In the genomic region with DNA sequence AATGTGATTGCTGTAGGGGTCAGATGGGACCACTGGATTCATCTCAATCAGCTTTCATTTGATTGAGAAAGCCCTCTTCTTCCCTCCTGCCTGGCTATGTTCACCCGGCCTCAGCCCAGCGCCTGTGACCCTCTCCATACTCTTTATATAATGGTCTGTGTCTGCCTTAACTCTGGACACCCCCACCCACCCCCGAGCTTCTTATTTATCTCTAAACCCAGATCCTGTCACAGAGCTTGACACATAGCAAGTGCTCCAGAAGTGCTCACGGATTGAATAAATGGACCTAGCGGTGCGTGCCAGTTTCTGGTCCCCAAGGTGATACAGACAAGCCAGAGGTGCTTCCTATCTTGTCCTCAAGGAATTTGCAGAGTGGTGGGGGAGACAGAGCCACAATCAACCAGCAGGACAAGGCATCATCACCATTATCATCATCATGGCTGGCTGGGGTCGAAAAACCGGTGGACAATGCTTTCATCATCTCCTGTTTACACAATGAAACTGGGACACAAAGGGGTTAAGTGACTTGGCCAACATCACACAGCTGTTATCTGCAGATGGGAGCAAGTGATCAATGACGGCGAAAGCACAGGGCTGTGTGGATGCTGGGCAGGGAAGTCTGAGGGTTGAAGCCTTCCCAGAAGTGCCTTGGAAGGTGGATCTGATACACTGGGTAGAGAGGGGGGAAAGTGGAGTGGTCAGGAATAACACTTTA, we compare ENCODE assay signal across 11 cellular contexts. TPM values are rescaled to one million over a fixed set of nuclear protein-coding genes. Genes with fewer than 3 reads are reported as not detected.
A peak's percentile ranks its signal among the peaks of the same experiment; 100 is the strongest.
DNase-seq lines count a peak whose midpoint lies in the region; ATAC-seq, FAIRE-seq and TF ChIP-seq lines count a peak whose summit lies in the region.
"Had no signal": no experiment of that assay in that cellular context is flagged by ENCODE, and none has a peak within 500 bp of the region (broad histone marks: within the 10 kb centered on the region; RNA-seq: fewer than 3 reads in every experiment).

No MANE protein-coding gene starts in this region.

- CTCF ChIA-PET in Panc1 (lab: Charles Lee) = no interaction called here

- WGBS in GM23248 (ENCODE audit: low coverage in 1 of 2, low lambda C conversion rate in 2 of 2, missing lambda C conversion rate in 2 of 2), 2 experiments = 65% methylated on average over 10 of the region's 10 CpGs

- dilution Hi-C loops in keratinocyte (cut with MboI; ENCODE audit: extremely low pct_ligation_motif_present, low sequenced_read_pairs) = no loop called here

- no peak for TF ChIP-seq CTCF in Panc1 (IDR thresholded peaks at IDR 0.05)
- TF ChIP-seq CTCF in keratinocyte (optimal IDR thresholded peaks at IDR 0.05 in 1 of 3, IDR thresholded peaks at IDR 0.05 in 1 of 3, conservative IDR thresholded peaks at IDR 0.05 in 1 of 3; ENCODE audit: extremely low read depth in 1 of 3, insufficient read depth in 2 of 3, low read length in 3 of 3) = no peak

- H3K4me2 ChIP-seq in GM23248 (ENCODE audit: unreplicated experiment) (peak overlapping the region; percentile 80), keratinocyte (ENCODE audit: control insufficient read depth, extremely low read depth, insufficient read depth, low read depth, low read length) (peak overlapping the region; percentile 1), skeletal muscle satellite cell (ENCODE audit: low read length) (peak overlapping the region; percentile 65), Karpas-422 (ENCODE audit: low read depth, low read length, poor library complexity, severe bottlenecking) (no peak overlapping the region)

- H3K4me1 ChIP-seq in GM23248 (ENCODE audit: insufficient read depth) = peaks cover 25% of the 10 kb centered on the region
- peaks cover 43% of the 10 kb centered on the region for H3K4me1 ChIP-seq in Panc1 (ENCODE audit: control insufficient read depth, insufficient read depth, low read length)
- peaks cover 17% of the 10 kb centered on the region for H3K4me1 ChIP-seq in keratinocyte (ENCODE audit: control insufficient read depth, extremely low read depth, insufficient read depth, low read length)
- H3K4me1 ChIP-seq in skeletal muscle satellite cell (ENCODE audit: control insufficient read depth, insufficient read depth, low read length) = peaks cover 43% of the 10 kb centered on the region
- no peaks in the 10 kb centered on the region for H3K4me1 ChIP-seq in Karpas-422 (ENCODE audit: low read length)

- no peak overlapping the region for H3K4me3 ChIP-seq in GM23248
- H3K4me3 ChIP-seq in Panc1 (ENCODE audit: low read depth in 2 of 2, low read length in 2 of 2) = no peak overlapping the region
- no peak overlapping the region for H3K4me3 ChIP-seq in keratinocyte (ENCODE audit: control insufficient read depth in 2 of 3, extremely low read depth in 1 of 3, insufficient read depth in 2 of 3, low read depth in 1 of 3, low read length in 3 of 3)
- H3K4me3 ChIP-seq in skeletal muscle satellite cell (ENCODE audit: low read length) = peak overlapping the region; percentile 37
- no peak overlapping the region for H3K4me3 ChIP-seq in Karpas-422 (ENCODE audit: low read length)

- in situ Hi-C loops in GM23248 (cut with MboI) (no loop called here), Panc1 (cut with HindIII; ENCODE audit: low pct_unique_long_range_greater_than_20kb, low sequenced_read_pairs) (no loop called here)

- H3K9me1 ChIP-seq in keratinocyte (ENCODE audit: control insufficient read depth, extremely low read depth, insufficient read depth, low read length) = no peaks in the 10 kb centered on the region

- POLR2A ChIA-PET in Panc1 (lab: Charles Lee) = no interaction called here

- H3K27me3 ChIP-seq in GM23248 (replicated peaks; ENCODE audit: insufficient read depth) (no peaks in the 10 kb centered on the region), Panc1 (ENCODE audit: control insufficient read depth, insufficient read depth, low read length) (no peaks in the 10 kb centered on the region), keratinocyte (ENCODE audit: control insufficient read depth, extremely low read depth, insufficient read depth, low read length) (peaks cover 13% of the 10 kb centered on the region), skeletal muscle satellite cell (ENCODE audit: control insufficient read depth, insufficient read depth, low read length) (peaks cover 17% of the 10 kb centered on the region), Karpas-422 (ENCODE audit: low read length) (no peaks in the 10 kb centered on the region)

- intact Hi-C loops in Panc1 (cut with micrococcal nuclease; ENCODE audit: unreplicated experiment) = no loop called here
- intact Hi-C loops in head of caudate nucleus (cut with DNase I) = no loop called here

- ATAC-seq in Panc1 = no peak
- no peak for ATAC-seq in GM18520 (IDR thresholded peaks at IDR 0.05; ENCODE audit: unreplicated experiment)

- H4K20me1 ChIP-seq in GM23248 (ENCODE audit: insufficient read depth) (no peaks in the 10 kb centered on the region), keratinocyte (ENCODE audit: control insufficient read depth, extremely low read depth, insufficient read depth, low read length) (no peaks in the 10 kb centered on the region), Karpas-422 (ENCODE audit: insufficient read depth, low read depth, low read length) (no peaks in the 10 kb centered on the region)

- H3K9me2 ChIP-seq in GM23248 (ENCODE audit: insufficient read depth) (no peaks in the 10 kb centered on the region), Karpas-422 (replicated peaks; ENCODE audit: insufficient read depth, low read length) (no peaks in the 10 kb centered on the region)

- DNase-seq in GM23248 = no peak
- no peak for DNase-seq in Panc1 (ENCODE audit: low read depth, low spot score)
- no peak for DNase-seq in keratinocyte (ENCODE audit: low read depth, low spot score)
- DNase-seq in Karpas-422 = no peak
- no peak for DNase-seq in head of caudate nucleus
- no peak for DNase-seq in NCI-H345 (lab: John Stamatoyannopoulos, UW)
- DNase-seq: NCI-H1048; stimulated activated CD8-positive, alpha-beta memory T cell treated with anti-CD3 and anti-CD28 coated beads, Interleukin-4, amount 100 ng/mL, for 48 hours had no signal

- H3K79me2 ChIP-seq in GM23248 (ENCODE audit: insufficient read depth) (peaks cover 24% of the 10 kb centered on the region), keratinocyte (ENCODE audit: control insufficient read depth, insufficient read depth, low read length) (no peaks in the 10 kb centered on the region), Karpas-422 (ENCODE audit: low read length) (no peaks in the 10 kb centered on the region)

- H2AFZ ChIP-seq in GM23248 = no peak overlapping the region
- H2AFZ ChIP-seq in keratinocyte (ENCODE audit: control insufficient read depth, low read length) = no peak overlapping the region
- no peak overlapping the region for H2AFZ ChIP-seq in Karpas-422 (ENCODE audit: low read length)

- H3K9ac ChIP-seq in GM23248 (0 out of 2 replicates have a peak overlapping the region, but pooled peaks have one; percentile 22), keratinocyte (ENCODE audit: control insufficient read depth, extremely low read depth, insufficient read depth, low read length) (no peak overlapping the region), skeletal muscle satellite cell (ENCODE audit: low read depth, low read length) (peak overlapping the region; percentile 30), Karpas-422 (ENCODE audit: low read length) (no peak overlapping the region)

- H3K9me3 ChIP-seq in GM23248 (ENCODE audit: low read depth) (no peaks in the 10 kb centered on the region), Panc1 (ENCODE audit: control insufficient read depth, insufficient read depth, low read depth, low read length) (no peaks in the 10 kb centered on the region), keratinocyte (ENCODE audit: control insufficient read depth, low read depth, low read length) (no peaks in the 10 kb centered on the region), skeletal muscle satellite cell (replicated peaks; ENCODE audit: low read length) (no peaks in the 10 kb centered on the region), Karpas-422 (ENCODE audit: low read length) (no peaks in the 10 kb centered on the region)

- FAIRE-seq in keratinocyte (lab: Jason Lieb, UNC) = no peak
- FAIRE-seq: D721Med had no signal

- H3K27ac ChIP-seq in GM23248 (peak overlapping the region; percentile 55; the same call in 1 of the 2 replicates), Panc1 (ENCODE audit: low read length) (peak overlapping the region; percentile 68), keratinocyte (ENCODE audit: control insufficient read depth, insufficient read depth, low read length) (no peak overlapping the region), Karpas-422 (ENCODE audit: low read length) (no peak overlapping the region)

- peaks cover 5% of the 10 kb centered on the region; the same call in 1 of the 2 replicates for H3F3A ChIP-seq in GM23248 (ENCODE audit: insufficient read depth)

- H3K36me3 ChIP-seq in GM23248 (ENCODE audit: low read depth) (no peaks in the 10 kb centered on the region), Panc1 (ENCODE audit: control insufficient read depth, insufficient read depth, low read length) (no peaks in the 10 kb centered on the region), keratinocyte (ENCODE audit: control insufficient read depth in 2 of 2, extremely low read depth in 1 of 2, insufficient read depth in 2 of 2, low read length in 2 of 2) (no peaks in the 10 kb centered on the region), skeletal muscle satellite cell (ENCODE audit: insufficient read depth, low read length) (no peaks in the 10 kb centered on the region), Karpas-422 (ENCODE audit: insufficient read depth, low read length) (no peaks in the 10 kb centered on the region)

- no TSS peak for BruUV-seq in Panc1 (replicated peaks; lab: Mats Ljungman, UMichigan)

RNA-seq across cellular contexts. Expression of a gene that starts 2.2 kb away (rescaled TPM):
- total RNA-seq in GM23248 (2014; rRNA removed; shearing (Covaris generic)) = 496 and 507 TPM in 2 replicates
- polyA plus RNA-seq in GM23248 (2016; fragmentation: Nextera tagmentation; extraction: Ambion mirVana) = 319 and 320 TPM in 2 replicates
- total RNA-seq in Panc1 (2021; ENCODE audit: unreplicated experiment) = 17.7 TPM
- polyA plus RNA-seq in Panc1 (2012; ENCODE audit: insufficient read length) = 19.7 TPM
- polyA plus RNA-seq in keratinocyte = 0.01 to 0.03 TPM (median 0.01 TPM) in 3 replicates
- polyA plus RNA-seq in keratinocyte (2011; ENCODE audit: low read depth) = not detected
- polyA plus RNA-seq in keratinocyte (2011; cell fraction: cytosol; rRNA removed) = 0.01 TPM in 1 of 2 replicates, not detected in the other
- 0.03 TPM in 1 of 2 replicates, not detected in the other for polyA plus RNA-seq in keratinocyte (2011; cell fraction: nucleus; rRNA removed)
- 0.11 TPM in 1 of 2 replicates, not detected in the other for polyA plus RNA-seq in keratinocyte (2012; ENCODE audit: low replicate concordance)
- polyA minus RNA-seq in keratinocyte = 0.16 TPM in 1 of 3 replicates, not detected in the others
- not detected for polyA minus RNA-seq in keratinocyte (2011; cell fraction: cytosol; rRNA and poly(A)+ RNA removed)
- not detected in 2 replicates for polyA minus RNA-seq in keratinocyte (2011; cell fraction: nucleus; rRNA and poly(A)+ RNA removed)
- 2.0 and 2.4 TPM in 2 replicates for total RNA-seq in skeletal muscle satellite cell (2012; rRNA removed)
- not detected in 2 replicates for total RNA-seq in Karpas-422 (2014; rRNA removed; shearing (Covaris generic); ENCODE audit: low replicate concordance)

Comparison
In these comparisons a context has a peak if more than half of its experiments do, and no peak if none do; other contexts are left out.
1. H3K27ac ChIP-seq: peak in GM23248 (single experiment) and Panc1 (single experiment); none in keratinocyte (single experiment) and Karpas-422 (single experiment).
2. H3K9ac ChIP-seq: peak in GM23248 (single experiment) and skeletal muscle satellite cell (single experiment); none in keratinocyte (single experiment) and Karpas-422 (single experiment).
3. RNA of a gene that starts 2.2 kb away (total RNA-seq): 496 to 507 TPM in GM23248; 17.7 TPM in Panc1 (single experiment) and not detected in Karpas-422; every median in the first group is over 10 times any median in the second.